20 cellular contexts compared by ENCODE assay signal in genomic region chr4:9943761-9944160, GRCh38.
"Had no signal": no experiment of that assay in that cellular context is flagged by ENCODE, and none has a peak within 500 bp of the region (broad histone marks: within the 10 kb centered on the region; RNA-seq: fewer than 3 reads in every experiment).

No MANE protein-coding gene starts in this region.

- ATAC-seq: left cardiac atrium; left lung; natural killer cell treated with Interleukin-12 subunit alpha and Interleukin-12 subunit beta and Interleukin-15 and Interleukin-18, amount 100 ng/mL, for 72 hours; right cardiac atrium; stimulated activated memory B cell treated with anti-CD40 and anti-IgM and Interleukin-4, amounts not matched to agents 10 μg/mL and 1 μg/mL and 100 μg/mL, for 72 hours; stimulated activated naive CD8-positive, alpha-beta T cell treated with anti-CD3 and anti-CD28 coated beads, Interleukin-15, Interleukin-2, amounts not matched to agents 100 U/mL and 50 U/mL, for 24 hours had no signal

- H3K27me3 ChIP-seq: left lung, sigmoid colon, testis, tibial artery, upper lobe of left lung had no signal

- DNase-seq: cortex of kidney; effector CD4-positive, alpha-beta T cell; kidney; left cardiac atrium; left lung; mesenchymal stem cell; mucosa of descending colon; naive B cell; right cardiac atrium; sigmoid colon; stimulated activated CD4-positive, alpha-beta T cell treated with anti-CD3 and anti-CD28 coated beads, Interleukin-2, amount 100 ng/mL, for 24 hours; stimulated activated CD4-positive, alpha-beta T cell treated with anti-CD3 and anti-CD28 coated beads, Interleukin-4, amount 100 ng/mL, for 24 hours; stimulated activated naive CD8-positive, alpha-beta T cell treated with anti-CD3 and anti-CD28 coated beads, Interleukin-15, Interleukin-2, amounts not matched to agents 100 U/mL and 50 U/mL, for 24 hours; substantia nigra; testis; tibial artery had no signal

- H3K4me1 ChIP-seq: left lung, prostate gland, sigmoid colon, testis, tibial artery, upper lobe of left lung had no signal

- H3K9me3 ChIP-seq: left lung, mucosa of descending colon, prostate gland, sigmoid colon, testis, tibial artery, upper lobe of left lung had no signal

- H3K27ac ChIP-seq: left lung, prostate gland, sigmoid colon, testis, tibial artery, upper lobe of left lung had no signal

- H3K4me3 ChIP-seq: left lung, mucosa of descending colon, prostate gland, sigmoid colon, testis, tibial artery, upper lobe of left lung had no signal

- H3K36me3 ChIP-seq: left lung, prostate gland, sigmoid colon, upper lobe of left lung had no signal
